Comparison of ENCODE assay signal across 8 cellular contexts in genomic region chr12:2853626-2854025, GRCh38. TPM values are rescaled to one million over a fixed set of nuclear protein-coding genes. Genes with fewer than 3 reads are reported as not detected.
DNase-seq lines count a peak whose midpoint lies in the region; ATAC-seq, FAIRE-seq and TF ChIP-seq lines count a peak whose summit lies in the region.

No MANE protein-coding gene starts in this region.

- H3K36me3 ChIP-seq in HCT116 (ENCODE audit: control insufficient read depth in 1 of 2, insufficient read depth in 2 of 2, low read length in 2 of 2) (peaks cover 7% of the 10 kb centered on the region in 2 experiments; a peak in 3 of 4 replicates), ovary (no peaks in the 10 kb centered on the region)

- TF ChIP-seq RAD21 in HCT116 (IDR thresholded peaks at IDR 0.05; ENCODE audit: low read depth) = peak; percentile 46

- H3K4me1 Mint-ChIP-seq in glutamatergic neuron (ENCODE audit: low read depth, unreplicated experiment) = peaks cover 4% of the 10 kb centered on the region

- no peak overlapping the region for H2AFZ ChIP-seq in HCT116 (ENCODE audit: low read depth, low read length, poor library complexity, severe bottlenecking)

- no TSS peak for BruUV-seq in HCT116 (replicated peaks; lab: Mats Ljungman, UMichigan)

- H3K4me1 ChIP-seq in HCT116 (ENCODE audit: control insufficient read depth in 1 of 2, insufficient read depth in 2 of 2, low read length in 2 of 2) (peaks cover 3 to 4% of the 10 kb centered on the region in 2 experiments; a peak in 3 of 4 replicates), ovary (ENCODE audit: insufficient read depth) (peaks cover 11% of the 10 kb centered on the region)

- H3K9me2 ChIP-seq in HCT116 (ENCODE audit: insufficient read depth) = no peaks in the 10 kb centered on the region

- H3K27ac ChIP-seq in HCT116 (ENCODE audit: low read depth, low read length) = no peak overlapping the region
- H3K27ac ChIP-seq in ovary = no peak overlapping the region

- TF ChIP-seq POLR2A in HCT116 (IDR thresholded peaks at IDR 0.05; ENCODE audit: borderline replicate concordance, extremely low read depth, insufficient read depth, insufficient read length) (no peak), ovary (IDR thresholded peaks at IDR 0.05) (no peak)

- ATAC-seq in HCT116 (peak; percentile 90), GM21723 (IDR thresholded peaks at IDR 0.05; ENCODE audit: unreplicated experiment) (no peak), GM19463 (IDR thresholded peaks at IDR 0.05; ENCODE audit: unreplicated experiment) (no peak)

- peaks cover 1% of the 10 kb centered on the region for H3K9me3 Mint-ChIP-seq in glutamatergic neuron (ENCODE audit: unreplicated experiment)

- no peaks in the 10 kb centered on the region for H3K79me2 ChIP-seq in HCT116 (ENCODE audit: insufficient read depth, low read length)

- POLR2A ChIA-PET in HCT116 (lab: Charles Lee) = interaction anchor here (1.1 kb wide), 1 partner anchor 23 kb away, joined by 5 read pairs; the partner anchor contains the start of genes FOXM1 and RHNO1

- FAIRE-seq in RCC 7860 (lab: Jason Lieb, UNC) = no peak

- no peak overlapping the region for H3K9ac ChIP-seq in HCT116 (ENCODE audit: low read length)

- CTCF ChIA-PET in HCT116 (lab: Charles Lee) = interaction anchor here (0.6 to 2.0 kb wide), 9 partner anchors 8 to 219 kb away, joined by 3 to 13 read pairs (median 6); no protein-coding TSS in a partner anchor

- H3K27me3 Mint-ChIP-seq in glutamatergic neuron (ENCODE audit: unreplicated experiment) = peaks cover 2% of the 10 kb centered on the region

- TF ChIP-seq CTCF in HCT116 (IDR thresholded peaks at IDR 0.05 in 2 of 3, conservative IDR thresholded peaks at IDR 0.05 in 1 of 3; ENCODE audit: borderline replicate concordance in 1 of 3, insufficient read depth in 1 of 3, low read depth in 2 of 3, low read length in 2 of 3) (peak; percentile 40 to 96 (median 79); a peak in 5 of 6 replicates), glutamatergic neuron (IDR thresholded peaks at IDR 0.05; ENCODE audit: partially characterized antibody, unreplicated experiment) (peak; percentile 80), ovary (IDR thresholded peaks at IDR 0.05) (peak; percentile 66 to 72 (median 69))

- H3K27ac Mint-ChIP-seq in glutamatergic neuron (ENCODE audit: unreplicated experiment) = no peak overlapping the region

- no peaks in the 10 kb centered on the region for H4K20me1 ChIP-seq in HCT116 (ENCODE audit: insufficient read depth)

- no peaks in the 10 kb centered on the region for H3K9me3 ChIP-seq in HCT116 (ENCODE audit: control insufficient read depth in 1 of 2, insufficient read depth in 1 of 2, low read depth in 1 of 2, low read length in 2 of 2)
- no peaks in the 10 kb centered on the region for H3K9me3 ChIP-seq in ovary

- H3K36me3 Mint-ChIP-seq in glutamatergic neuron (ENCODE audit: unreplicated experiment) = no peaks in the 10 kb centered on the region

- H3K4me3 Mint-ChIP-seq in glutamatergic neuron (ENCODE audit: unreplicated experiment) = no peak overlapping the region

- DNase-seq in CD1c-positive myeloid dendritic cell (ENCODE audit: extremely low spot score) (peak; percentile 56), HCT116 (ENCODE audit: low read depth, low spot score) (peak; percentile 28), RCC 7860 (ENCODE audit: low spot score) (peak; percentile 20), glutamatergic neuron (peak; percentile 92), ovary (peak; percentile 88 to 94 (median 91))
- peak; percentile 51 for DNase-seq in activated naive CD4-positive, alpha-beta T cell treated with Interleukin-2 at 50 U/mL for 16 hours

- intact Hi-C loops in HCT116 (cut with micrococcal nuclease) = loop anchor here (1.0 to 2.0 kb wide), 2 partner anchors 91 to 181 kb away; no protein-coding TSS in a partner anchor
- intact Hi-C loops in ovary (cut with DNase I) = loop anchor here in 3 of 4 donors (10.0 kb wide), 2 partner anchors 91 to 181 kb away; no protein-coding TSS in a partner anchor

- H3K4me3 ChIP-seq in HCT116 (replicated peaks in 1 of 2; ENCODE audit: low read depth in 1 of 2, low read length in 2 of 2) = no peak overlapping the region
- no peak overlapping the region for H3K4me3 ChIP-seq in ovary

- TF ChIP-seq EP300 in ovary (IDR thresholded peaks at IDR 0.05) = no peak

- WGBS in ovary, 3 donors = 13 to 15% (median 14%) methylated on average over 11 of the region's 11 CpGs

- H3K27me3 ChIP-seq in HCT116 (ENCODE audit: insufficient read depth, low read length) (no peaks in the 10 kb centered on the region), ovary (no peaks in the 10 kb centered on the region)

- H3K4me2 ChIP-seq in HCT116 (ENCODE audit: low read length) = no peak overlapping the region

- RAD21 ChIA-PET in HCT116 (lab: Charles Lee; ENCODE audit: low non-redundant PET in 1 of 2, low total read pairs in 2 of 2, uncharacterized antibody in 2 of 2, unreplicated experiment in 2 of 2) = interaction anchor here in 1 of 2 experiments (1.1 kb wide), 1 partner anchor 188 kb away, joined by 3 read pairs; no protein-coding TSS in a partner anchor

TF ChIP-seq in HCT116, 20 proteins besides CTCF, POLR2A, EP300 and RAD21:
- TF ChIP-seq TCF7L2 (IDR thresholded peaks at IDR 0.05; ENCODE audit: borderline replicate concordance, extremely low read depth, insufficient read depth, insufficient read length) = peak; percentile 51
- TF ChIP-seq EGR1 (IDR thresholded peaks at IDR 0.05; ENCODE audit: low read depth) = no peak
- TF ChIP-seq EZH2 (IDR thresholded peaks at IDR 0.05) = no peak
- no peak for TF ChIP-seq ZFX (IDR thresholded peaks at IDR 0.05)

RNA-seq across cellular contexts. Expression of gene TEX52, which starts 3.2 kb away (rescaled TPM):
- not detected for total RNA-seq in HCT116 (2021; ENCODE audit: unreplicated experiment)
- polyA plus RNA-seq in HCT116 (2012) = 0.51 and 0.53 TPM in 2 replicates
- not detected for total RNA-seq in glutamatergic neuron (ENCODE audit: unreplicated experiment)
- total RNA-seq in ovary = not detected
- polyA plus RNA-seq in ovary = not detected

RNA-seq across cellular contexts. Expression of gene NRIP2, which starts 18.8 kb away (rescaled TPM):
- total RNA-seq in HCT116 (2021; ENCODE audit: unreplicated experiment) = not detected
- polyA plus RNA-seq in HCT116 (2012) = 0.55 and 0.64 TPM in 2 replicates
- not detected for total RNA-seq in glutamatergic neuron (ENCODE audit: unreplicated experiment)
- total RNA-seq in ovary = 10 to 100 TPM in 3 of 7 donors, 1 to 10 TPM in 3, under 1 TPM in 1; 0.83 to 15.1 (median 6.3) TPM
- 10 to 100 TPM in 1 of 2 donors, 1 to 10 TPM in 1; 4.9 to 10.3 TPM for polyA plus RNA-seq in ovary

RNA-seq across cellular contexts. Expression of gene FOXM1, which starts 23.3 kb away (rescaled TPM):
- total RNA-seq in HCT116 (2021; ENCODE audit: unreplicated experiment) (85.1 TPM), glutamatergic neuron (ENCODE audit: unreplicated experiment) (12.7 TPM), ovary (1 to 10 TPM in 1 of 7 donors, under 1 TPM in 4, not detected in 2; 0.22 to 2.5 (median 0.36) TPM)
- polyA plus RNA-seq in HCT116 (2012) = 72.1 and 78.3 TPM in 2 replicates
- 1 to 10 TPM in 1 of 2 donors, under 1 TPM in 1; 0.62 to 3.0 TPM for polyA plus RNA-seq in ovary

RNA-seq across cellular contexts. Expression of gene RHNO1, which starts 23.4 kb away (rescaled TPM):
- total RNA-seq in HCT116 (2021; ENCODE audit: unreplicated experiment) (29.7 TPM), glutamatergic neuron (ENCODE audit: unreplicated experiment) (14.8 TPM), ovary (10 to 100 TPM; 10.1 to 21.9 (median 18.7) TPM)
- polyA plus RNA-seq in HCT116 (2012) = 20.1 and 25.5 TPM in 2 replicates
- 10 to 100 TPM; 17.3 to 26.1 TPM for polyA plus RNA-seq in ovary

RNA-seq across cellular contexts. Expression of gene TULP3, which starts 37.1 kb away (rescaled TPM):
- 21.3 TPM for total RNA-seq in HCT116 (2021; ENCODE audit: unreplicated experiment)
- polyA plus RNA-seq in HCT116 (2012) = 26.2 and 26.5 TPM in 2 replicates
- 12.5 TPM for total RNA-seq in glutamatergic neuron (ENCODE audit: unreplicated experiment)
- total RNA-seq in ovary = 10 to 100 TPM; 27.3 to 45.6 (median 42.1) TPM
- 10 to 100 TPM; 32.4 to 58.6 TPM for polyA plus RNA-seq in ovary

Comparison
In these comparisons a context has a peak if more than half of its experiments do, and no peak if none do; other contexts are left out.
1. DNase-seq: peak in every context shown above with its lines; median percentile 92 in glutamatergic neuron; 91 in ovary; 56 in CD1c-positive myeloid dendritic cell; 51 in activated naive CD4-positive, alpha-beta T cell treated with Interleukin-2 at 50 U/mL for 16 hours; 28 in HCT116; 20 in RCC 7860.